Comparison of ENCODE assay signal across 8 cellular contexts in genomic region chr1:155134858-155135415, GRCh38. TPM values are rescaled to one million over a fixed set of nuclear protein-coding genes. Genes with fewer than 3 reads are reported as not detected.
DNase-seq lines count a peak whose midpoint lies in the region; ATAC-seq and TF ChIP-seq lines count a peak whose summit lies in the region.

No MANE protein-coding gene starts in this region.

- H3K27ac Mint-ChIP-seq in stimulated activated naive CD8-positive, alpha-beta T cell treated with anti-CD3 and anti-CD28 coated beads, Interleukin-15, amount 100 ng/mL, for 72 hours = peak overlapping the region; percentile 97 to 98

- intact Hi-C loops in esophagus squamous epithelium (cut with DNase I) = no loop called here

- no peaks in the 10 kb centered on the region for H3K9me3 ChIP-seq in esophagus squamous epithelium

- WGBS in esophagus squamous epithelium, 2 donors = 4% methylated on average over 15 to 16 of the region's 18 CpGs

- DNase-seq in NOMO-1 (lab: John Stamatoyannopoulos, UW; ENCODE audit: unreplicated experiment in 2 of 2) (peak; percentile 44 to 65), activated T-cell treated with anti-CD3 and anti-CD28 coated beads for 24 hours (ENCODE audit: low read depth) (peak; percentile 67), esophagus squamous epithelium (lab: John Stamatoyannopoulos, UW) (peak; percentile 52), myocyte (ENCODE audit: low read depth) (peak; percentile 96)
- DNase-seq in stimulated activated naive CD8-positive, alpha-beta T cell treated with anti-CD3 and anti-CD28 coated beads, Interleukin-15, amount 100 ng/mL, for 72 hours = no peak

- peaks cover 22 to 59% (median 24%) of the 10 kb centered on the region in 3 donors for H3K36me3 ChIP-seq in esophagus squamous epithelium

- TF ChIP-seq CTCF in C4-2B (conservative IDR thresholded peaks at IDR 0.05) (no peak), esophagus squamous epithelium (IDR thresholded peaks at IDR 0.05) (no peak)

- peak overlapping the region; percentile 55 to 85 (median 76) for H3K4me3 ChIP-seq in esophagus squamous epithelium

- peak in 2 of 4 donors; percentile 9 to 54 for TF ChIP-seq POLR2A in esophagus squamous epithelium (IDR thresholded peaks at IDR 0.05)

- H3K27me3 ChIP-seq in esophagus squamous epithelium = peaks cover 0 to 2% (median 0%) of the 10 kb centered on the region in 4 donors

- H3K4me1 Mint-ChIP-seq in stimulated activated naive CD8-positive, alpha-beta T cell treated with anti-CD3 and anti-CD28 coated beads, Interleukin-15, amount 100 ng/mL, for 72 hours = peaks cover 36% of the 10 kb centered on the region

- no peaks in the 10 kb centered on the region for H3K9me3 Mint-ChIP-seq in stimulated activated naive CD8-positive, alpha-beta T cell treated with anti-CD3 and anti-CD28 coated beads, Interleukin-15, amount 100 ng/mL, for 72 hours

- H3K4me1 ChIP-seq in esophagus squamous epithelium = peaks cover 25 to 96% (median 56%) of the 10 kb centered on the region in 3 donors

- H3K4me3 Mint-ChIP-seq in stimulated activated naive CD8-positive, alpha-beta T cell treated with anti-CD3 and anti-CD28 coated beads, Interleukin-15, amount 100 ng/mL, for 72 hours = peak overlapping the region; percentile 92 to 98

- no peaks in the 10 kb centered on the region for H3K27me3 Mint-ChIP-seq in stimulated activated naive CD8-positive, alpha-beta T cell treated with anti-CD3 and anti-CD28 coated beads, Interleukin-15, amount 100 ng/mL, for 72 hours

- H3K27ac ChIP-seq in C4-2B = peak overlapping the region; percentile 95
- peak overlapping the region; percentile 97 to 100 (median 99) for H3K27ac ChIP-seq in esophagus squamous epithelium

- ATAC-seq in HG02642 (IDR thresholded peaks at IDR 0.05; ENCODE audit: poor library complexity, unreplicated experiment) (peak; percentile 26), GM19035 (IDR thresholded peaks at IDR 0.05; ENCODE audit: unreplicated experiment) (no peak)
- no peak for ATAC-seq in stimulated activated naive CD8-positive, alpha-beta T cell treated with anti-CD3 and anti-CD28 coated beads, Interleukin-15, amount 100 ng/mL, for 72 hours

RNA-seq across cellular contexts. Expression of gene SLC50A1, which starts 0.7 kb away (rescaled TPM):
- total RNA-seq in esophagus squamous epithelium (10 to 100 TPM; 21.4 to 27.2 (median 26.0) TPM), myocyte (12.2 and 13.4 TPM in 2 replicates)
- 33.5 TPM for polyA plus RNA-seq in myocyte (2012)

RNA-seq across cellular contexts. Expression of gene DPM3, which starts 5.4 kb away (rescaled TPM):
- total RNA-seq in esophagus squamous epithelium (10 to 100 TPM; 33.1 to 67.7 (median 45.4) TPM), myocyte (83.9 and 90.0 TPM in 2 replicates)
- polyA plus RNA-seq in myocyte (2012) = 114 TPM

RNA-seq across cellular contexts. Expression of gene EFNA1, which starts 7.3 kb away (rescaled TPM):
- total RNA-seq in esophagus squamous epithelium (10 to 100 TPM; 30.2 to 42.9 (median 31.0) TPM), myocyte (0.59 and 1.4 TPM in 2 replicates)
- 4.8 TPM for polyA plus RNA-seq in myocyte (2012)

RNA-seq across cellular contexts. Expression of gene KRTCAP2, which starts 38.2 kb away (rescaled TPM):
- total RNA-seq in esophagus squamous epithelium (100 to 1,000 TPM in 1 of 4 donors, 10 to 100 TPM in 3; 70.8 to 122 (median 73.8) TPM), myocyte (51.3 and 81.4 TPM in 2 replicates)
- 253 TPM for polyA plus RNA-seq in myocyte (2012)

RNA-seq across cellular contexts. Expression of gene TRIM46, which starts 38.7 kb away (rescaled TPM):
- under 1 TPM in 3 of 4 donors, not detected in 1; 0.30 to 0.53 (median 0.38) TPM for total RNA-seq in esophagus squamous epithelium
- total RNA-seq in myocyte = 0.62 and 0.94 TPM in 2 replicates
- 1.5 TPM for polyA plus RNA-seq in myocyte (2012)

Comparison
In these comparisons a context has a peak if more than half of its experiments do, and no peak if none do; other contexts are left out.
1. DNase-seq: peak in NOMO-1 (2 of 2), activated T-cell treated with anti-CD3 and anti-CD28 coated beads for 24 hours (single experiment), esophagus squamous epithelium (single experiment) and myocyte (single experiment); none in stimulated activated naive CD8-positive, alpha-beta T cell treated with anti-CD3 and anti-CD28 coated beads, Interleukin-15, amount 100 ng/mL, for 72 hours (0 of 2).
2. RNA of gene EFNA1, which starts 7.3 kb away (total RNA-seq): 30.2 to 42.9 TPM in esophagus squamous epithelium; 0.59 to 1.4 TPM in myocyte; every median in the first group is over 10 times any median in the second.